9 cellular contexts compared by ENCODE assay signal in the genomic region with DNA sequence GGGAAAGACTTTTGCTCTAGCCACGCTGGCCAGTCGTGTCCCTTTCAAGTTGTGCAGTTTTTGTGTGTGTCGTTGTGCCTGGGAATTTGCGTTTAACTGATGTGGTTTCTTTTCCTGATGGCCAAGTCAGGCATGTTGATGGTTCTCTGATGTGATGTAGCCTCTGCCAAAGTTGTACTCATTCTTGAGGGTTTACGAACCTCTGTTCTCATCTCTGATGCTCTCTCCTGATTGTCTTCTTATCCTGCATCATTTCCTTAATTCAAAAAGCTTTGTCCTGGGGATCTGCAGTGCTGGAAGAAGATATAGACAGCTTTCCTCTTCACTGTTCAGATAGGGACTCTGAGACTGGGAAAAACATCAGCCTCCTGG. TPM values are rescaled to one million over a fixed set of nuclear protein-coding genes. Genes with fewer than 3 reads are reported as not detected.
DNase-seq lines count a peak whose midpoint lies in the region; ATAC-seq and TF ChIP-seq lines count a peak whose summit lies in the region.
"Had no signal": no experiment of that assay in that cellular context is flagged by ENCODE, and none has a peak within 500 bp of the region (broad histone marks: within the 10 kb centered on the region; RNA-seq: fewer than 3 reads in every experiment).

No MANE protein-coding gene starts in this region.

- no peaks in the 10 kb centered on the region for H3K27me3 ChIP-seq in esophagus squamous epithelium
- H3K27me3 ChIP-seq: SJSA1 had no signal

- H3K9me3 Mint-ChIP-seq in nephron (no peaks in the 10 kb centered on the region), type B pancreatic cell (no peaks in the 10 kb centered on the region)

- DNase-seq in esophagus squamous epithelium (lab: John Stamatoyannopoulos, UW) (no peak), type B pancreatic cell (ENCODE audit: extremely low spot score, unreplicated experiment) (no peak), Ammon's horn (ENCODE audit: low spot score) (no peak), DMS 273 (lab: John Stamatoyannopoulos, UW; ENCODE audit: unreplicated experiment) (no peak), KBM-7 (no peak)

- H3K4me3 Mint-ChIP-seq in nephron (no peak overlapping the region), type B pancreatic cell (peak overlapping the region; percentile 29)

- no peak for ATAC-seq in HG02623 (IDR thresholded peaks at IDR 0.05; ENCODE audit: unreplicated experiment)

- H3K27me3 Mint-ChIP-seq in nephron (ENCODE audit: low read depth) (peaks cover 8% of the 10 kb centered on the region), type B pancreatic cell (no peaks in the 10 kb centered on the region)

- in situ Hi-C loops in KBM-7 (cut with MboI; ENCODE audit: low pct_unique_long_range_greater_than_20kb, low sequenced_read_pairs) = no loop called here

- no peaks in the 10 kb centered on the region for H3K9me3 ChIP-seq in esophagus squamous epithelium
- H3K9me3 ChIP-seq: SJSA1 had no signal

- H3K4me3 ChIP-seq in esophagus squamous epithelium = peak overlapping the region in 2 of 4 donors; percentile 8 to 36
- H3K4me3 ChIP-seq: SJSA1 had no signal

- 0 to 25% methylated on average over 1 to 5 of the region's 5 CpGs for WGBS in esophagus squamous epithelium, 2 donors

- H3K36me3 Mint-ChIP-seq in nephron (ENCODE audit: low read depth) = no peaks in the 10 kb centered on the region
- H3K36me3 Mint-ChIP-seq in type B pancreatic cell = peaks cover 30% of the 10 kb centered on the region

- TF ChIP-seq CTCF in esophagus squamous epithelium (IDR thresholded peaks at IDR 0.05) = no peak
- no peak for TF ChIP-seq CTCF in nephron (IDR thresholded peaks at IDR 0.05; ENCODE audit: unreplicated experiment in 3 of 3)
- TF ChIP-seq CTCF in type B pancreatic cell (conservative IDR thresholded peaks at IDR 0.05) = no peak

- TF ChIP-seq POLR2A in esophagus squamous epithelium (IDR thresholded peaks at IDR 0.05) = no peak

- H3K4me1 ChIP-seq in esophagus squamous epithelium = peaks cover 91 to 100% (median 97%) of the 10 kb centered on the region in 3 donors

- H3K36me3 ChIP-seq in esophagus squamous epithelium = peaks cover 3 to 54% (median 17%) of the 10 kb centered on the region in 3 donors

- intact Hi-C loops in esophagus squamous epithelium (cut with DNase I) = no loop called here

- H3K4me1 Mint-ChIP-seq in nephron (peaks cover 66% of the 10 kb centered on the region), type B pancreatic cell (ENCODE audit: unreplicated experiment) (peaks cover 46% of the 10 kb centered on the region)

- H3K27ac Mint-ChIP-seq in nephron = peak overlapping the region; percentile 28 to 94 (median 84)
- peak overlapping the region; percentile 95 for H3K27ac Mint-ChIP-seq in type B pancreatic cell

- H3K27ac ChIP-seq in angular gyrus (ENCODE audit: low read depth, low read length) = peak overlapping the region; percentile 94
- H3K27ac ChIP-seq in esophagus squamous epithelium = peak overlapping the region; percentile 91 to 98 (median 92)
- H3K27ac ChIP-seq: SJSA1 had no signal

RNA-seq across cellular contexts. Expression of gene CD9, which starts 25.4 kb away (rescaled TPM):
- total RNA-seq in esophagus squamous epithelium = 1,000 to 10,000 TPM in 1 of 4 donors, 100 to 1,000 TPM in 3; 464 to 1,007 (median 773) TPM
- total RNA-seq in type B pancreatic cell (ENCODE audit: low replicate concordance) = 120 and 807 TPM in 2 replicates
